27 cellular contexts compared by ENCODE assay signal in the genomic region with DNA sequence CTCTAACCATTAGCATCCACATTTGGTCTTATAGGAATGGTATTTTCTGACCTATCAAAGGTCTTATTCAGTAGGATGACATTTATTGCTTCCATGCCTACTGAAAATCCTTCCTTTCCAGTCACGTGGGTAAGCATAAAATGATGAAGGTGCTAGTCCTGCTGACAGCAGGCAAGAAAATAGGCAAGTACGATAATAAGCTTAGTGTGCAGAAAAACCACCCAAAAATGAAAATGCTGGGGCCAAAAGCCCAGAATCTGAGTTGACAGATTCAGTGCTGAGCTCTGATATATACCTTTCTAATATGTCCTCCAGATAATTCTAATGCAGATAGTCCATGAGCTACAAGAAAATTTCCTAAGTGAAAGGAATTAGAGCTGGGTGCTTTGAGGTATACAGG.
DNase-seq lines count a peak whose midpoint lies in the region; ATAC-seq, FAIRE-seq and TF ChIP-seq lines count a peak whose summit lies in the region.
"Had no signal": no experiment of that assay in that cellular context is flagged by ENCODE, and none has a peak within 500 bp of the region (broad histone marks: within the 10 kb centered on the region; RNA-seq: fewer than 3 reads in every experiment).

No MANE protein-coding gene starts in this region.

- 71% methylated on average over 2 of the region's 2 CpGs for WGBS in HepG2 (ENCODE audit: low lambda C conversion rate)
- 58% methylated on average over 2 of the region's 2 CpGs for WGBS in right lobe of liver (ENCODE audit: insufficient coverage, low coverage, low lambda C conversion rate, missing lambda C conversion rate)

- no peaks in the 10 kb centered on the region for H3F3A ChIP-seq in Loucy (ENCODE audit: low read depth)
- H3F3A ChIP-seq in neural progenitor cell (ENCODE audit: low read depth), result no peaks in the 10 kb centered on the region

- H2AFZ ChIP-seq in HepG2 (ENCODE audit: low read length) (no peak overlapping the region), Loucy (ENCODE audit: low read length) (peak overlapping the region; percentile 33), neural progenitor cell (replicated peaks) (peak overlapping the region; percentile 16)

- no peaks in the 10 kb centered on the region for H3K36me3 ChIP-seq in HepG2 (replicated peaks in 1 of 2; ENCODE audit: control insufficient read depth in 1 of 2, insufficient read depth in 2 of 2, low read length in 2 of 2)
- no peaks in the 10 kb centered on the region for H3K36me3 ChIP-seq in right lobe of liver
- H3K36me3 ChIP-seq in Loucy (ENCODE audit: insufficient read depth, low read length), result no peaks in the 10 kb centered on the region
- H3K36me3 ChIP-seq in neural progenitor cell, result no peaks in the 10 kb centered on the region
- H3K36me3 ChIP-seq in naive thymus-derived CD4-positive, alpha-beta T cell (ENCODE audit: control insufficient read depth in 2 of 3, insufficient read depth in 3 of 3, low read length in 3 of 3), result no peaks in the 10 kb centered on the region
- H3K36me3 ChIP-seq: BE2C, BLaER1 had no signal

- no peak for DNase-seq in HepG2 (ENCODE audit: low spot score)
- DNase-seq in right lobe of liver, result no peak
- DNase-seq in neural progenitor cell (ENCODE audit: low spot score), result no peak
- DNase-seq in naive thymus-derived CD4-positive, alpha-beta T cell, result no peak
- DNase-seq in activated naive CD4-positive, alpha-beta T cell treated with anti-CD3 and anti-CD28 coated beads, Interleukin-2, amount 50 U/mL, for 72 hours (ENCODE audit: low spot score in 2 of 2), result no peak
- no peak for DNase-seq in NCI-H1092 (lab: John Stamatoyannopoulos, UW)
- DNase-seq: ACHN; BE2C; C1 segment of cervical spinal cord; CD4-positive, alpha-beta memory T cell; CD4-positive, CD25-positive, alpha-beta regulatory T cell; CD8-positive, alpha-beta memory T cell; COR-L47; DMS 273 treated with DMSO at 0.1 percent for 48 hours; DMS153; DMS53; DMS79; DND-41; EL; GDM1 had no signal

- H3K9me3 ChIP-seq in HepG2 (ENCODE audit: low read length) (no peaks in the 10 kb centered on the region), right lobe of liver (no peaks in the 10 kb centered on the region), Loucy (ENCODE audit: insufficient read depth, low read depth, low read length) (no peaks in the 10 kb centered on the region), neural progenitor cell (ENCODE audit: low read depth) (no peaks in the 10 kb centered on the region)
- no peaks in the 10 kb centered on the region for H3K9me3 ChIP-seq in naive thymus-derived CD4-positive, alpha-beta T cell (ENCODE audit: control insufficient read depth in 2 of 3, low read length in 3 of 3)
- H3K9me3 ChIP-seq: BE2C, BLaER1 had no signal

- CTCF ChIA-PET in HepG2 (lab: Yijun Ruan, JAX; ENCODE audit: low intra/inter-chr PET ratio, low total read pairs), result no interaction called here
- CTCF ChIA-PET in naive thymus-derived CD4-positive, alpha-beta T cell (lab: Charles Lee), result no interaction called here

- in situ Hi-C loops in HepG2 (cut with HindIII; ENCODE audit: extremely low pct_ligation_motif_present, low pct_unique_long_range_greater_than_20kb), result no loop called here

- H3K27me3 ChIP-seq in HepG2 (ENCODE audit: control insufficient read depth in 1 of 2, insufficient read depth in 2 of 2, low read length in 2 of 2) (no peaks in the 10 kb centered on the region), right lobe of liver (no peaks in the 10 kb centered on the region), Loucy (ENCODE audit: insufficient read depth, low read length, poor library complexity, severe bottlenecking) (no peaks in the 10 kb centered on the region), neural progenitor cell (no peaks in the 10 kb centered on the region)
- H3K27me3 ChIP-seq in naive thymus-derived CD4-positive, alpha-beta T cell (ENCODE audit: control insufficient read depth in 2 of 2, insufficient read depth in 2 of 2, low read length in 2 of 2), result no peaks in the 10 kb centered on the region
- H3K27me3 ChIP-seq: BLaER1 had no signal

- peaks cover 25% of the 10 kb centered on the region for H3K4me1 Mint-ChIP-seq in neural progenitor cell
- no peaks in the 10 kb centered on the region for H3K4me1 Mint-ChIP-seq in naive thymus-derived CD4-positive, alpha-beta T cell
- H3K4me1 Mint-ChIP-seq: CD14-positive monocyte; CD4-positive, alpha-beta memory T cell; CD4-positive, CD25-positive, alpha-beta regulatory T cell; CD8-positive, alpha-beta memory T cell had no signal

- POLR2A ChIA-PET in HepG2 (lab: Yijun Ruan, JAX), result no interaction called here
- POLR2A ChIA-PET in naive thymus-derived CD4-positive, alpha-beta T cell (lab: Charles Lee), result no interaction called here

- peaks cover 5% of the 10 kb centered on the region for H3K9me3 Mint-ChIP-seq in neural progenitor cell
- peaks cover 0 to 2% (median 0%) of the 10 kb centered on the region in 11 donors for H3K9me3 Mint-ChIP-seq in naive thymus-derived CD4-positive, alpha-beta T cell
- no peaks in the 10 kb centered on the region for H3K9me3 Mint-ChIP-seq in activated naive CD4-positive, alpha-beta T cell treated with anti-CD3 and anti-CD28 coated beads, Interleukin-2, amount 50 U/mL, for 72 hours
- H3K9me3 Mint-ChIP-seq: CD14-positive monocyte had no signal

- TF ChIP-seq CTCF in HepG2 (CRISPR knock-in tag; IDR thresholded peaks at IDR 0.05) (no peak), right lobe of liver (IDR thresholded peaks at IDR 0.05) (no peak), Loucy (conservative IDR thresholded peaks at IDR 0.05; ENCODE audit: low read length) (no peak), neural progenitor cell (IDR thresholded peaks at IDR 0.05) (no peak)

- no peaks in the 10 kb centered on the region for H3K9me2 ChIP-seq in Loucy (replicated peaks; ENCODE audit: low read depth, low read length)

- H3K27ac Mint-ChIP-seq in neural progenitor cell, result no peak overlapping the region
- no peak overlapping the region for H3K27ac Mint-ChIP-seq in naive thymus-derived CD4-positive, alpha-beta T cell
- no peak overlapping the region for H3K27ac Mint-ChIP-seq in activated naive CD4-positive, alpha-beta T cell treated with anti-CD3 and anti-CD28 coated beads, Interleukin-2, amount 50 U/mL, for 72 hours
- H3K27ac Mint-ChIP-seq: CD14-positive monocyte; CD4-positive, alpha-beta memory T cell; CD4-positive, CD25-positive, alpha-beta regulatory T cell; CD8-positive, alpha-beta memory T cell had no signal

- H3K9ac ChIP-seq in HepG2 (ENCODE audit: insufficient read depth, low read depth, low read length) (no peak overlapping the region), Loucy (ENCODE audit: low read depth, low read length, poor library complexity, severe bottlenecking) (peak overlapping the region; percentile 47), neural progenitor cell (no peak overlapping the region)
- H3K9ac ChIP-seq: BLaER1 had no signal

- intact Hi-C loops in HepG2 (cut with micrococcal nuclease; ENCODE audit: unreplicated experiment), result no loop called here
- intact Hi-C loops in right lobe of liver (cut with DNase I), result no loop called here
- intact Hi-C loops in naive thymus-derived CD4-positive, alpha-beta T cell (cut with micrococcal nuclease), result no loop called here

- no peaks in the 10 kb centered on the region for H3K36me3 Mint-ChIP-seq in neural progenitor cell
- no peaks in the 10 kb centered on the region for H3K36me3 Mint-ChIP-seq in naive thymus-derived CD4-positive, alpha-beta T cell
- H3K36me3 Mint-ChIP-seq in activated naive CD4-positive, alpha-beta T cell treated with anti-CD3 and anti-CD28 coated beads, Interleukin-2, amount 50 U/mL, for 72 hours, result no peaks in the 10 kb centered on the region
- H3K36me3 Mint-ChIP-seq: CD14-positive monocyte; CD4-positive, alpha-beta memory T cell; CD4-positive, CD25-positive, alpha-beta regulatory T cell; CD8-positive, alpha-beta memory T cell had no signal

- no peaks in the 10 kb centered on the region for H3K27me3 Mint-ChIP-seq in neural progenitor cell (ENCODE audit: insufficient read depth, low read depth)
- H3K27me3 Mint-ChIP-seq in naive thymus-derived CD4-positive, alpha-beta T cell, result peaks cover 0 to 10% (median 4%) of the 10 kb centered on the region in 5 donors
- H3K27me3 Mint-ChIP-seq: CD4-positive, CD25-positive, alpha-beta regulatory T cell; CD8-positive, alpha-beta memory T cell had no signal

- no peak overlapping the region for H3K27ac ChIP-seq in HepG2 (ENCODE audit: extremely low read length, insufficient read depth, low read length)
- H3K27ac ChIP-seq in right lobe of liver, result no peak overlapping the region
- H3K27ac ChIP-seq in neural progenitor cell, result no peak overlapping the region
- H3K27ac ChIP-seq in naive thymus-derived CD4-positive, alpha-beta T cell (ENCODE audit: low read depth, low read length), result no peak overlapping the region
- H3K27ac ChIP-seq: 22Rv1, BLaER1 had no signal

- ATAC-seq in HepG2, result no peak
- ATAC-seq in right lobe of liver, result no peak
- no peak for ATAC-seq in naive thymus-derived CD4-positive, alpha-beta T cell
- no peak for ATAC-seq in activated naive CD4-positive, alpha-beta T cell treated with anti-CD3 and anti-CD28 coated beads, Interleukin-2, amount 50 U/mL, for 72 hours
- ATAC-seq: GM12878 had no signal

- TF ChIP-seq POLR2A in HepG2 (IDR thresholded peaks at IDR 0.05; ENCODE audit: insufficient read depth in 1 of 2, low read depth in 2 of 2, low read length in 2 of 2), result no peak
- TF ChIP-seq POLR2A in right lobe of liver (IDR thresholded peaks at IDR 0.05), result no peak

- H3K79me2 ChIP-seq in HepG2 (ENCODE audit: insufficient read depth, low read length) (no peaks in the 10 kb centered on the region), Loucy (ENCODE audit: insufficient read depth, low read length) (no peaks in the 10 kb centered on the region), neural progenitor cell (ENCODE audit: low read depth) (no peaks in the 10 kb centered on the region)

- no peak for FAIRE-seq in HepG2 (lab: Jason Lieb, UNC)
- FAIRE-seq: GM12878, GM12892, GM18507 had no signal

- no TSS peak for BruUV-seq in HepG2 (replicated peaks; lab: Mats Ljungman, UMichigan)

- H3K4me1 ChIP-seq in HepG2 (ENCODE audit: insufficient read depth, low read length), result peaks cover 14% of the 10 kb centered on the region
- H3K4me1 ChIP-seq in right lobe of liver, result peaks cover 0 to 10% (median 5%) of the 10 kb centered on the region in 4 donors
- H3K4me1 ChIP-seq in Loucy (ENCODE audit: insufficient read depth, low read length, poor library complexity, severe bottlenecking), result peaks cover 40% of the 10 kb centered on the region
- H3K4me1 ChIP-seq in neural progenitor cell, result peaks cover under 1% of the 10 kb centered on the region
- no peaks in the 10 kb centered on the region for H3K4me1 ChIP-seq in naive thymus-derived CD4-positive, alpha-beta T cell (ENCODE audit: control insufficient read depth in 2 of 2, insufficient read depth in 2 of 2, low read length in 2 of 2)
- H3K4me1 ChIP-seq: BE2C had no signal

- no peak overlapping the region for H3K4me3 Mint-ChIP-seq in neural progenitor cell
- H3K4me3 Mint-ChIP-seq in naive thymus-derived CD4-positive, alpha-beta T cell, result no peak overlapping the region
- H3K4me3 Mint-ChIP-seq: CD14-positive monocyte; CD4-positive, alpha-beta memory T cell; CD4-positive, CD25-positive, alpha-beta regulatory T cell; CD8-positive, alpha-beta memory T cell had no signal

- H3K4me3 ChIP-seq in HepG2 (replicated peaks in 1 of 3; ENCODE audit: insufficient read depth in 1 of 3, low read depth in 2 of 3, low read length in 3 of 3) (no peak overlapping the region), right lobe of liver (no peak overlapping the region), Loucy (ENCODE audit: low read length, poor library complexity, severe bottlenecking) (no peak overlapping the region), neural progenitor cell (no peak overlapping the region)
- no peak overlapping the region for H3K4me3 ChIP-seq in naive thymus-derived CD4-positive, alpha-beta T cell (ENCODE audit: low read length)
- H3K4me3 ChIP-seq: BLaER1, GM12878 had no signal

- H3K4me2 ChIP-seq in HepG2 (ENCODE audit: low read depth, low read length) (no peak overlapping the region), Loucy (ENCODE audit: low read depth, low read length, poor library complexity, severe bottlenecking) (peak overlapping the region; percentile 73), neural progenitor cell (no peak overlapping the region)

- TF ChIP-seq EP300 in HepG2 (IDR thresholded peaks at IDR 0.05; ENCODE audit: low read depth in 2 of 2, low read length in 2 of 2), result no peak
- TF ChIP-seq EP300 in HepG2 (CRISPR knock-in tag; IDR thresholded peaks at IDR 0.05; ENCODE audit: borderline replicate concordance), result no peak

- no peak for TF ChIP-seq RAD21 in HepG2 (CRISPR knock-in tag; IDR thresholded peaks at IDR 0.05)

- H4K20me1 ChIP-seq in HepG2 (ENCODE audit: insufficient read depth, low read length) (no peaks in the 10 kb centered on the region), Loucy (ENCODE audit: insufficient read depth, low read length, poor library complexity, severe bottlenecking) (no peaks in the 10 kb centered on the region), neural progenitor cell (ENCODE audit: low read depth) (no peaks in the 10 kb centered on the region)
- H4K20me1 ChIP-seq: BLaER1 had no signal
